In the genomic region with DNA sequence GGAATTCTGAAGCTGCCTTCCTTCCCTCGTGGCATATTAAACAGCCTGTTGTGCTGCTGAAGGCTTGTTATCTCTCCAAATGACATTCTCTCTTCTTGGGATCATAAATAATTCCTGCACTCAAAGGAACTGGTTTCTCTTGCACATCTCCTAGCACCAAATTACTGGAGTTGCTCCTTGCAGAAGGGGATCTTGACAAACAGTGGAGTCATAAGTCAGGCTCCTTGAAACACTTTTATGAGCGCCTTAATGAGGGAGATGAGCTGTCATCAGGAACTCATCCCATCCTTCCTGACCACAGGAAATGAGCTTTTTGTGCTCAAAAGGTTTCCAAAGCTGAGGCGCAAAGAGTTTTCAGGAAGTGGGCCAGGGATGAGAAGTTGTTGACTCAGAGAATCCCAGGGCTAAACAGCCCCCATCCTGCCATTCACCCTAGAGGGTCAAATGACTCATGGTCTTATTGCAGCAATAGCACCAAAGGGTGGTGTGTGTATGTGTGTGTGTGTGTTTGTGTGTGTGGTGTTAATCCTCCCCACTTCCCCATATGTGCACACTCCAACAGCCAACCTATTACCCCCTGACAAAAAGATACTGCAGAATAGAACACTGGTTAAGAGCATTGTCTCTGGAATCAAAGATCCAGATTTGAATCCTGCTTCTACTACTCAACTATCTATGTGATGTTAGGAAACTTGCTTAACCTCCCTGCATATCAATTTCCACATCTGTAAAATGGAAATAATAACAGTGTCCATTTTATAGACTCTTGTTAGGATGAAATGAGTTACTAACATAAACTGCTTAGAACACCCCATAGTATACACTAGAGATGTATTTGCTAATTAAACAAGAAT, we compare ENCODE assay signal across 9 cellular contexts. TPM values are rescaled to one million over a fixed set of nuclear protein-coding genes. Genes with fewer than 3 reads are reported as not detected.
DNase-seq lines count a peak whose midpoint lies in the region; ATAC-seq and FAIRE-seq lines count a peak whose summit lies in the region.
"Had no signal": no experiment of that assay in that cellular context is flagged by ENCODE, and none has a peak within 500 bp of the region (broad histone marks: within the 10 kb centered on the region; RNA-seq: fewer than 3 reads in every experiment).

No MANE protein-coding gene starts in this region.

- peak overlapping the region; percentile 30 for H3K4me3 ChIP-seq in adipocyte (ENCODE audit: low read length)

- DNase-seq in Right ventricle myocardium inferior (ENCODE audit: missing footprints): peak; percentile 56
- DNase-seq in Right ventricle myocardium superior: no peak
- peak; percentile 80 for DNase-seq in adipocyte (ENCODE audit: low read depth)
- peak; percentile 88 for DNase-seq in left kidney (ENCODE audit: low read depth, low spot score)
- peak; percentile 86 for DNase-seq in urothelium cell line (ENCODE audit: low spot score)
- no peak for DNase-seq in NCI-H526 treated with DMSO at 0.1 percent for 48 hours (lab: John Stamatoyannopoulos, UW)
- DNase-seq in NCI-H1092 treated with DMSO at 0.1 percent for 48 hours (lab: John Stamatoyannopoulos, UW): no peak
- DNase-seq: COR-L47 had no signal

- H3K9me3 ChIP-seq in adipocyte (ENCODE audit: control insufficient read depth, low read length): no peaks in the 10 kb centered on the region

- no peaks in the 10 kb centered on the region for H3K27me3 ChIP-seq in adipocyte (replicated peaks; ENCODE audit: control insufficient read depth, insufficient read depth, low read length)

- no peak for ATAC-seq in Right ventricle myocardium inferior
- no peak for ATAC-seq in Right ventricle myocardium superior (ENCODE audit: poor library complexity)
- no peak for ATAC-seq in HG03045 (IDR thresholded peaks at IDR 0.05; ENCODE audit: unreplicated experiment)

- intact Hi-C loops in Right ventricle myocardium inferior (cut with DNase I) (no loop called here), Right ventricle myocardium superior (cut with DNase I) (no loop called here)

- H3K4me1 ChIP-seq in adipocyte (ENCODE audit: control insufficient read depth, insufficient read depth, low read length): peaks cover 59% of the 10 kb centered on the region

- H3K9ac ChIP-seq in adipocyte (ENCODE audit: low read length): peak overlapping the region; percentile 43

- H3K36me3 ChIP-seq in adipocyte (ENCODE audit: control insufficient read depth, insufficient read depth, low read length, severe bottlenecking): no peaks in the 10 kb centered on the region

- no peak for FAIRE-seq in urothelium cell line (lab: Jason Lieb, UNC)

RNA-seq across cellular contexts. Expression of a gene that starts 2.8 kb away (rescaled TPM):
- total RNA-seq in Right ventricle myocardium inferior: 102 TPM
- 105 TPM for total RNA-seq in Right ventricle myocardium superior

RNA-seq across cellular contexts. Expression of a gene that starts 38.7 kb away (rescaled TPM):
- total RNA-seq in Right ventricle myocardium inferior (4.7 TPM), Right ventricle myocardium superior (4.4 TPM)

Comparison
In these comparisons a context has a peak if more than half of its experiments do, and no peak if none do; other contexts are left out.
1. DNase-seq: peak in Right ventricle myocardium inferior (single experiment), adipocyte (single experiment), left kidney (single experiment) and urothelium cell line (single experiment); none in Right ventricle myocardium superior (single experiment), NCI-H526 treated with DMSO at 0.1 percent for 48 hours (single experiment) and NCI-H1092 treated with DMSO at 0.1 percent for 48 hours (single experiment).